In the genomic region with DNA sequence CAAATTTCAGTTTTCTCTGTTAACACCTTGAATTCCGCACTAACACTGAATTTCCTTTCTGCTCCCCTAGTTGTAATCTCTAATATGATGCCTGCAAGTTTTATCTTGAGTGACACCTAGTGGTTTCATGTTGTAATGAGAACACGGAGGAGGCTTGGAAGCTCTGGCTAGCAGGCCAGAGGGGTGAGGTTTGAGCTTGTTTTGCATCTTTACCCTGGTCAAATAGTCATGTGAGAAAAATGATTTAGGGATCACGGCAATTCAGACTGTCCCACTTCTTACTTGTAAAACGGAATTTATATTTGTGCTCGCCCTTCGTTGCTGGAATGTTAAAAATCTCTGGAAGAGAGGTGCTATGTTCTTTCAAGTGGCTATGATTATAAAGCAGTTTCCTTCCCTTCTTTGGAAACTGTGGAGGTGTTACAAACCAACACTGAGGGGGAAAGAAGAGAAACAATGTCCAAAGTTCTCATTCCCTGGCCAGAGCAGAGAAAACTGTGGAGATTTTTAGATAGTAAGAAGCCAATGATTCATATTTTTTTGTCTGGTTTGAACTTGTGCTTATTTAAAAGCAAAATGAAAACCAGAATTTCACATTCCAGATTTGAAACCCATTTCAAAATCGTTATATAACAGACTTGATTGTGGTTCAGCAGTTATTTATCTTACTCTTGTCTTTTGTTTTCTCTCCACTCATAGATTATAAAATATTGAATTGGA, we compare ENCODE assay signal across 8 cellular contexts. TPM values are rescaled to one million over a fixed set of nuclear protein-coding genes. Genes with fewer than 3 reads are reported as not detected.
DNase-seq lines count a peak whose midpoint lies in the region; ATAC-seq, FAIRE-seq and TF ChIP-seq lines count a peak whose summit lies in the region.

No MANE protein-coding gene starts in this region.

- H3K4me3 ChIP-seq in mammary epithelial cell (replicated peaks in 1 of 3; ENCODE audit: insufficient read depth in 1 of 3, low read depth in 2 of 3, low read length in 3 of 3) (no peak overlapping the region), kidney (ENCODE audit: low read length in 2 of 2) (no peak overlapping the region)

- CTCF ChIA-PET in mammary epithelial cell (lab: Charles Lee; ENCODE audit: low non-redundant PET), result interaction anchor here (0.7 to 0.8 kb wide), 3 partner anchors 33 to 241 kb away, joined by 3 to 6 read pairs (median 5); no protein-coding TSS in a partner anchor

- no peaks in the 10 kb centered on the region for H3K79me2 ChIP-seq in mammary epithelial cell (ENCODE audit: insufficient read depth, low read length)

- H4K20me1 ChIP-seq in mammary epithelial cell (ENCODE audit: insufficient read depth, low read length), result no peaks in the 10 kb centered on the region

- WGBS in mammary epithelial cell (ENCODE audit: low coverage, missing lambda C conversion rate), result 3% methylated on average over 6 of the region's 7 CpGs

- H3K27ac ChIP-seq in mammary epithelial cell (ENCODE audit: insufficient read depth, low read depth, low read length) (peak overlapping the region; percentile 62), kidney (ENCODE audit: low read depth in 2 of 2, low read length in 2 of 2) (no peak overlapping the region)

- FAIRE-seq in kidney (lab: Jason Lieb, UNC), result peak; percentile 69

- DNase-seq in activated T-cell treated with anti-CD3 and anti-CD28 coated beads for 4 hours (peak; percentile 0), HPDE6-E6E7 (ENCODE audit: extremely low spot score) (peak; percentile 42), NCI-H82 treated with DMSO at 0.1 percent for 48 hours (lab: John Stamatoyannopoulos, UW; ENCODE audit: unreplicated experiment) (peak; percentile 62), mammary epithelial cell (peak; percentile 54), kidney (no peak)
- DNase-seq in activated T-cell treated with anti-CD3 and anti-CD28 coated beads, Interleukin-2, amount 50 U/mL, for 24 hours, result no peak
- peak; percentile 11 to 21 for DNase-seq in stimulated activated naive CD8-positive, alpha-beta T cell treated with anti-CD3 and anti-CD28 coated beads, Interleukin-15, amount 100 ng/mL, for 72 hours

- no peaks in the 10 kb centered on the region for H3K36me3 ChIP-seq in mammary epithelial cell (ENCODE audit: insufficient read depth, low read length)
- no peaks in the 10 kb centered on the region for H3K36me3 ChIP-seq in kidney (ENCODE audit: control insufficient read depth in 1 of 2, insufficient read depth in 2 of 2, low read length in 2 of 2)

- peaks cover 6% of the 10 kb centered on the region for H3K27me3 Mint-ChIP-seq in activated T-cell treated with anti-CD3 and anti-CD28 coated beads, Interleukin-2, amount 50 U/mL, for 24 hours
- peaks cover 7% of the 10 kb centered on the region for H3K27me3 Mint-ChIP-seq in stimulated activated naive CD8-positive, alpha-beta T cell treated with anti-CD3 and anti-CD28 coated beads, Interleukin-15, amount 100 ng/mL, for 72 hours

- in situ Hi-C loops in mammary epithelial cell (cut with MboI; ENCODE audit: low sequenced_read_pairs in 2 of 2), result loop anchor here in 1 of 2 donors (10.0 kb wide), 1 partner anchor 235 kb away; no protein-coding TSS in a partner anchor

- H3K4me3 Mint-ChIP-seq in activated T-cell treated with anti-CD3 and anti-CD28 coated beads, Interleukin-2, amount 50 U/mL, for 24 hours, result no peak overlapping the region
- H3K4me3 Mint-ChIP-seq in stimulated activated naive CD8-positive, alpha-beta T cell treated with anti-CD3 and anti-CD28 coated beads, Interleukin-15, amount 100 ng/mL, for 72 hours, result no peak overlapping the region

- H3K9me3 Mint-ChIP-seq in activated T-cell treated with anti-CD3 and anti-CD28 coated beads, Interleukin-2, amount 50 U/mL, for 24 hours, result no peaks in the 10 kb centered on the region
- no peaks in the 10 kb centered on the region for H3K9me3 Mint-ChIP-seq in stimulated activated naive CD8-positive, alpha-beta T cell treated with anti-CD3 and anti-CD28 coated beads, Interleukin-15, amount 100 ng/mL, for 72 hours

- H3K9ac ChIP-seq in mammary epithelial cell (ENCODE audit: insufficient read depth, low read length) (peak overlapping the region; percentile 3), kidney (ENCODE audit: low read length in 2 of 2) (no peak overlapping the region)

- TSS peak; percentile 98 for BruUV-seq in mammary epithelial cell (replicated peaks; lab: Mats Ljungman, UMichigan)

- peak; percentile 91 for ATAC-seq in GM21515 (IDR thresholded peaks at IDR 0.05; ENCODE audit: unreplicated experiment)
- ATAC-seq in stimulated activated naive CD8-positive, alpha-beta T cell treated with anti-CD3 and anti-CD28 coated beads, Interleukin-15, amount 100 ng/mL, for 72 hours, result peak; percentile 87

- peaks cover 18% of the 10 kb centered on the region for H3K4me1 ChIP-seq in mammary epithelial cell (ENCODE audit: insufficient read depth, low read length)
- no peaks in the 10 kb centered on the region for H3K4me1 ChIP-seq in kidney (ENCODE audit: control insufficient read depth in 1 of 2, insufficient read depth in 1 of 2, low read depth in 1 of 2, low read length in 2 of 2)

- H3K4me1 Mint-ChIP-seq in activated T-cell treated with anti-CD3 and anti-CD28 coated beads, Interleukin-2, amount 50 U/mL, for 24 hours (ENCODE audit: low read depth), result peaks cover 1% of the 10 kb centered on the region
- no peaks in the 10 kb centered on the region for H3K4me1 Mint-ChIP-seq in stimulated activated naive CD8-positive, alpha-beta T cell treated with anti-CD3 and anti-CD28 coated beads, Interleukin-15, amount 100 ng/mL, for 72 hours

- no peaks in the 10 kb centered on the region for H3K27me3 ChIP-seq in mammary epithelial cell (ENCODE audit: insufficient read depth, low read length)

- TF ChIP-seq CTCF in mammary epithelial cell (conservative IDR thresholded peaks at IDR 0.05 in 1 of 2, IDR thresholded peaks at IDR 0.05 in 1 of 2; ENCODE audit: extremely low read depth in 1 of 2, insufficient read depth in 1 of 2, low read depth in 1 of 2, low read length in 2 of 2), result peak; percentile 70 to 79
- TF ChIP-seq CTCF in kidney (IDR thresholded peaks at IDR 0.05; ENCODE audit: borderline replicate concordance, extremely low read depth, insufficient read depth), result peak; percentile 71

- peak overlapping the region; percentile 94 for H2AFZ ChIP-seq in mammary epithelial cell (ENCODE audit: low read depth, low read length)

- no peak overlapping the region for H3K27ac Mint-ChIP-seq in activated T-cell treated with anti-CD3 and anti-CD28 coated beads, Interleukin-2, amount 50 U/mL, for 24 hours
- H3K27ac Mint-ChIP-seq in stimulated activated naive CD8-positive, alpha-beta T cell treated with anti-CD3 and anti-CD28 coated beads, Interleukin-15, amount 100 ng/mL, for 72 hours, result no peak overlapping the region

- H3K4me2 ChIP-seq in mammary epithelial cell (ENCODE audit: insufficient read depth, low read depth, low read length), result peak overlapping the region; percentile 42

- H3K36me3 Mint-ChIP-seq in activated T-cell treated with anti-CD3 and anti-CD28 coated beads, Interleukin-2, amount 50 U/mL, for 24 hours (ENCODE audit: low read depth), result no peaks in the 10 kb centered on the region

- dilution Hi-C loops in mammary epithelial cell (cut with HindIII; ENCODE audit: low sequenced_read_pairs), result no loop called here

- intact Hi-C loops in mammary epithelial cell (cut with micrococcal nuclease) (loop anchor here (1.0 to 10.0 kb wide), 4 partner anchors 135 to 1001 kb away; no protein-coding TSS in a partner anchor), kidney (cut with DNase I) (no loop called here)

- H3K9me3 ChIP-seq in mammary epithelial cell (replicated peaks; ENCODE audit: insufficient read depth, low read length) (no peaks in the 10 kb centered on the region), kidney (ENCODE audit: control insufficient read depth in 1 of 2, low read length in 2 of 2) (no peaks in the 10 kb centered on the region)

RNA-seq across cellular contexts. Expression of a gene that starts 5.3 kb away (rescaled TPM):
- total RNA-seq in mammary epithelial cell, result not detected
- not detected for polyA plus RNA-seq in mammary epithelial cell
- polyA minus RNA-seq in mammary epithelial cell, result not detected
- not detected for total RNA-seq in kidney
- polyA plus RNA-seq in kidney (ENCODE audit: insufficient read depth, low read depth, low replicate concordance), result not detected

Comparison
In these comparisons a context has a peak if more than half of its experiments do, and no peak if none do; other contexts are left out.
1. DNase-seq: peak in activated T-cell treated with anti-CD3 and anti-CD28 coated beads for 4 hours (single experiment), HPDE6-E6E7 (single experiment), NCI-H82 treated with DMSO at 0.1 percent for 48 hours (single experiment), mammary epithelial cell (single experiment) and stimulated activated naive CD8-positive, alpha-beta T cell treated with anti-CD3 and anti-CD28 coated beads, Interleukin-15, amount 100 ng/mL, for 72 hours (2 of 2); none in activated T-cell treated with anti-CD3 and anti-CD28 coated beads, Interleukin-2, amount 50 U/mL, for 24 hours (single experiment) and kidney (single experiment).